In the genomic region with DNA sequence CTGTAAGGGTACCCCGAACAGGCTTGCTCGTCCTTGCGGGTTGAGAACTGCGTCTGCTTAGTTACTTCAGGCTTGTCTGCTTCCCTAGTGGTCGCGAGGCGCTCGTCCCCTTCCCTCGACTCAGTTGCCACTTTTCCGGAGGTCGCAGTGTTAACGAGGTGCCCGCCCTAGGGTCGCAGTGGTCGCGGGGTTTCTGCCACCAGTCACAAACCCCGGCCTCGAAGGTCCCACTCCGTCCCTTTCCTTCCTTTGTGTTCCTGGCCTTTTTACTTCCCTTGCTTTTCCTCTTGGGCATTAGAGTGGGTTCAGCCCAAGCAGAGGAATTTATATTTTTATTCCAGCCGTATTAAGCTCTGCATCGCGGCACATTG, we compare ENCODE assay signal across 8 cellular contexts. TPM values are rescaled to one million over a fixed set of nuclear protein-coding genes. Genes with fewer than 3 reads are reported as not detected.
DNase-seq lines count a peak whose midpoint lies in the region; ATAC-seq and TF ChIP-seq lines count a peak whose summit lies in the region.

No MANE protein-coding gene starts in this region.

- H2AFZ ChIP-seq in DND-41 (ENCODE audit: low read depth, low read length): peak overlapping the region; percentile 93

- H3K27ac ChIP-seq in DND-41 (ENCODE audit: low read length) (peak overlapping the region; percentile 91), KOPT-K1 (ENCODE audit: low read depth, low read length, poor library complexity, severe bottlenecking) (peak overlapping the region; percentile 90)

- no peaks in the 10 kb centered on the region for H3K27me3 Mint-ChIP-seq in dendritic cell treated with granulocyte-macrophage colony-stimulating factor and Interleukin-4, amounts not matched to agents 40 ng/mL and 50 ng/mL, for 4 days
- H3K27me3 Mint-ChIP-seq in neural crest cell (ENCODE audit: low read depth): no peaks in the 10 kb centered on the region

- H3K9me3 ChIP-seq in DND-41 (ENCODE audit: insufficient read depth, low read length, severe bottlenecking) (no peaks in the 10 kb centered on the region), KOPT-K1 (ENCODE audit: insufficient read depth, low read length, poor library complexity, severe bottlenecking) (no peaks in the 10 kb centered on the region)

- H3K9ac ChIP-seq in DND-41 (ENCODE audit: low read depth, low read length): peak overlapping the region; percentile 88

- no peak; the same call in 1 of the 3 replicates for ATAC-seq in DND-41 (ENCODE audit: insufficient read depth, low read depth)
- no peak for ATAC-seq in HG03520 (IDR thresholded peaks at IDR 0.05; ENCODE audit: unreplicated experiment)

- H3K4me1 ChIP-seq in DND-41 (ENCODE audit: insufficient read depth, low read length): peaks cover 28% of the 10 kb centered on the region

- peak overlapping the region; percentile 77 for H3K4me2 ChIP-seq in DND-41 (ENCODE audit: insufficient read depth, low read length)

- peak overlapping the region; percentile 83 for H3K4me3 Mint-ChIP-seq in dendritic cell treated with granulocyte-macrophage colony-stimulating factor and Interleukin-4, amounts not matched to agents 40 ng/mL and 50 ng/mL, for 4 days
- peak overlapping the region; percentile 97 for H3K4me3 Mint-ChIP-seq in neural crest cell

- peak; percentile 25 for TF ChIP-seq CTCF in DND-41 (IDR thresholded peaks at IDR 0.05; ENCODE audit: borderline replicate concordance, extremely low read depth, low read length, poor library complexity, severe bottlenecking)
- TF ChIP-seq CTCF in neural crest cell (conservative IDR thresholded peaks at IDR 0.05): peak; percentile 36

- peaks cover 25% of the 10 kb centered on the region for H3K36me3 ChIP-seq in DND-41 (ENCODE audit: insufficient read depth, low read length)
- peaks cover 31% of the 10 kb centered on the region for H3K36me3 ChIP-seq in KOPT-K1 (ENCODE audit: insufficient read depth, low read length)

- intact Hi-C loops in dendritic cell treated with granulocyte-macrophage colony-stimulating factor and Interleukin-4, amounts not matched to agents 40 ng/mL and 50 ng/mL, for 4 days (cut with micrococcal nuclease): no loop called here

- H3K27me3 ChIP-seq in DND-41 (ENCODE audit: insufficient read depth, low read length, poor library complexity): no peaks in the 10 kb centered on the region

- peak overlapping the region; percentile 84 for H3K4me3 ChIP-seq in DND-41 (ENCODE audit: low read depth in 1 of 2, low read length in 2 of 2)

- H3K79me2 ChIP-seq in DND-41 (ENCODE audit: insufficient read depth, low read length): peaks cover 66% of the 10 kb centered on the region

- no peaks in the 10 kb centered on the region for H3K9me3 Mint-ChIP-seq in dendritic cell treated with granulocyte-macrophage colony-stimulating factor and Interleukin-4, amounts not matched to agents 40 ng/mL and 50 ng/mL, for 4 days
- no peaks in the 10 kb centered on the region for H3K9me3 Mint-ChIP-seq in neural crest cell

- DNase-seq in DND-41: no peak
- no peak for DNase-seq in neural crest cell (ENCODE audit: low read depth, low spot score)
- no peak for DNase-seq in iPS-NIHi7 (ENCODE audit: extremely low spot score)
- DNase-seq in H4 (ENCODE audit: low spot score): no peak
- no peak for DNase-seq in NCI-H2227 (lab: John Stamatoyannopoulos, UW; ENCODE audit: unreplicated experiment)

- H4K20me1 ChIP-seq in DND-41 (ENCODE audit: insufficient read depth, low read length): peaks cover 4% of the 10 kb centered on the region; the same call in 1 of the 2 replicates

- peaks cover 27% of the 10 kb centered on the region for H3K4me1 Mint-ChIP-seq in dendritic cell treated with granulocyte-macrophage colony-stimulating factor and Interleukin-4, amounts not matched to agents 40 ng/mL and 50 ng/mL, for 4 days (ENCODE audit: low read depth)
- peaks cover 18% of the 10 kb centered on the region for H3K4me1 Mint-ChIP-seq in neural crest cell

- H3K27ac Mint-ChIP-seq in dendritic cell treated with granulocyte-macrophage colony-stimulating factor and Interleukin-4, amounts not matched to agents 40 ng/mL and 50 ng/mL, for 4 days: peak overlapping the region; percentile 97
- peak overlapping the region; percentile 100 for H3K27ac Mint-ChIP-seq in neural crest cell (ENCODE audit: unreplicated experiment)

- peaks cover 40% of the 10 kb centered on the region for H3K36me3 Mint-ChIP-seq in dendritic cell treated with granulocyte-macrophage colony-stimulating factor and Interleukin-4, amounts not matched to agents 40 ng/mL and 50 ng/mL, for 4 days (ENCODE audit: low read depth)
- H3K36me3 Mint-ChIP-seq in neural crest cell (ENCODE audit: low read depth): peaks cover 3% of the 10 kb centered on the region

RNA-seq across cellular contexts. Expression of a gene that starts 0.3 kb away (rescaled TPM):
- total RNA-seq in neural crest cell: 122 and 126 TPM in 2 replicates
- 59.3 and 71.5 TPM in 2 replicates for total RNA-seq in H4 (2014; rRNA removed; shearing (Covaris generic))

RNA-seq across cellular contexts. Expression of a gene that starts 23.0 kb away (rescaled TPM):
- total RNA-seq in neural crest cell: 773 and 776 TPM in 2 replicates
- 160 and 193 TPM in 2 replicates for total RNA-seq in H4 (2014; rRNA removed; shearing (Covaris generic))

RNA-seq across cellular contexts. Expression of a gene that starts 51.5 kb away (rescaled TPM):
- 319 and 334 TPM in 2 replicates for total RNA-seq in neural crest cell
- 324 and 466 TPM in 2 replicates for total RNA-seq in H4 (2014; rRNA removed; shearing (Covaris generic))

RNA-seq across cellular contexts. Expression of a gene that starts 55.6 kb away (rescaled TPM):
- 57.2 and 59.0 TPM in 2 replicates for total RNA-seq in neural crest cell
- 12.7 and 22.2 TPM in 2 replicates for total RNA-seq in H4 (2014; rRNA removed; shearing (Covaris generic))

RNA-seq across cellular contexts. Expression of a gene that starts 55.9 kb away (rescaled TPM):
- total RNA-seq in neural crest cell: 84.7 and 86.4 TPM in 2 replicates
- 112 and 116 TPM in 2 replicates for total RNA-seq in H4 (2014; rRNA removed; shearing (Covaris generic))
